ENCODE assay signal across 13 cellular contexts in the genomic region with DNA sequence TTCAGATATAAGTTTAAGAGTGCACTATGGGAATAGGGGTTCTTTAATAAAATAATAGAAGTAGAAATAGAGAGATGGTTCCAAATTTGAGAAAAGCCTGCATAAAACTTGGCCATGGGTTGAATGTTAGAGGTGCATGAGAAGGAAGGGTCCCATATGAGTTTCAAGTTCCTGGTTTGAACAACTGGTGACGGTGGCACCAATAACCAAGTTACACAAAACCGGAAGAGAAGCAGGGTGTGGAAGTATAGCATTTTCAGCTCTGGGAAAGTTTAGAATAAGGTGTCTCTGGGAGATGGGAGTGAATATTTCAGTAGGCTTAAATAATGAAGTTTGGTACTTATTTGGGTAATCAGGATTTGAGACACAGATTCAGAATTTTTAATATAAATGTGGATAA. TPM values are rescaled to one million over a fixed set of nuclear protein-coding genes. Genes with fewer than 3 reads are reported as not detected.
DNase-seq lines count a peak whose midpoint lies in the region; ATAC-seq and TF ChIP-seq lines count a peak whose summit lies in the region.
"Had no signal": no experiment of that assay in that cellular context is flagged by ENCODE, and none has a peak within 500 bp of the region (broad histone marks: within the 10 kb centered on the region; RNA-seq: fewer than 3 reads in every experiment).

No MANE protein-coding gene starts in this region.

- H3K27me3 ChIP-seq in upper lobe of left lung = no peaks in the 10 kb centered on the region
- H3K27me3 ChIP-seq: esophagus muscularis mucosa had no signal

- no peak for DNase-seq in activated naive CD4-positive, alpha-beta T cell treated with anti-CD3 and anti-CD28 coated beads, Interleukin-2, amount 10 ng/mL, durations not matched to agents 7 days and 5 days
- DNase-seq in activated naive CD4-positive, alpha-beta T cell treated with anti-CD3 and anti-CD28 coated beads, Interleukin-2, amount 50 U/mL, for 72 hours (ENCODE audit: low spot score in 2 of 2) = no peak
- DNase-seq in NOMO-1 treated with DMSO at 0.1 percent for 48 hours (lab: John Stamatoyannopoulos, UW; ENCODE audit: unreplicated experiment) (peak; percentile 68), left colon (no peak), upper lobe of left lung (no peak), coronary artery (ENCODE audit: low spot score) (no peak)
- DNase-seq: hypothalamus; stimulated activated CD4-positive, alpha-beta T cell treated with anti-CD3 and anti-CD28 coated beads, Interleukin-1b, Interleukin-23, amount 100 ng/mL, for 48 hours had no signal

- H3K4me1 Mint-ChIP-seq in activated naive CD4-positive, alpha-beta T cell treated with anti-CD3 and anti-CD28 coated beads, Interleukin-2, amount 10 ng/mL, durations not matched to agents 7 days and 5 days = peaks cover 60% of the 10 kb centered on the region

- H3K27ac Mint-ChIP-seq in activated naive CD4-positive, alpha-beta T cell treated with anti-CD3 and anti-CD28 coated beads, Interleukin-2, amount 10 ng/mL, durations not matched to agents 7 days and 5 days = peak overlapping the region; percentile 1
- H3K27ac Mint-ChIP-seq in activated naive CD4-positive, alpha-beta T cell treated with anti-CD3 and anti-CD28 coated beads, Interleukin-2, amount 50 U/mL, for 72 hours = peak overlapping the region in 1 of 2 donors; percentile 10

- H3K4me3 Mint-ChIP-seq in activated naive CD4-positive, alpha-beta T cell treated with anti-CD3 and anti-CD28 coated beads, Interleukin-2, amount 10 ng/mL, durations not matched to agents 7 days and 5 days = peak overlapping the region; percentile 60

- TF ChIP-seq POLR2A in upper lobe of left lung (IDR thresholded peaks at IDR 0.05) = no peak

- TF ChIP-seq CTCF in upper lobe of left lung (IDR thresholded peaks at IDR 0.05) (no peak), coronary artery (IDR thresholded peaks at IDR 0.05) (no peak)

- no peaks in the 10 kb centered on the region for H3K9me3 ChIP-seq in upper lobe of left lung
- H3K9me3 ChIP-seq: esophagus muscularis mucosa had no signal

- H3K27me3 Mint-ChIP-seq in activated naive CD4-positive, alpha-beta T cell treated with anti-CD3 and anti-CD28 coated beads, Interleukin-2, amount 10 ng/mL, durations not matched to agents 7 days and 5 days = no peaks in the 10 kb centered on the region

- no peak for ATAC-seq in activated naive CD4-positive, alpha-beta T cell treated with anti-CD3 and anti-CD28 coated beads, Interleukin-2, amount 50 U/mL, for 72 hours
- ATAC-seq in left colon = peak; percentile 34
- ATAC-seq in upper lobe of left lung (ENCODE audit: low FRiP score in 2 of 2) = no peak
- no peak for ATAC-seq in SK-N-SH treated with all-trans-retinoic acid at 6 μM for 48 hours
- no peak for ATAC-seq in GM18907 (IDR thresholded peaks at IDR 0.05; ENCODE audit: unreplicated experiment)

- H3K27ac ChIP-seq in upper lobe of left lung (peak overlapping the region in 3 of 4 donors; percentile 82 to 89 (median 83)), coronary artery (no peak overlapping the region)
- H3K27ac ChIP-seq: esophagus muscularis mucosa had no signal

- peaks cover under 1% of the 10 kb centered on the region for H3K9me3 Mint-ChIP-seq in activated naive CD4-positive, alpha-beta T cell treated with anti-CD3 and anti-CD28 coated beads, Interleukin-2, amount 10 ng/mL, durations not matched to agents 7 days and 5 days
- H3K9me3 Mint-ChIP-seq in activated naive CD4-positive, alpha-beta T cell treated with anti-CD3 and anti-CD28 coated beads, Interleukin-2, amount 50 U/mL, for 72 hours = peaks cover 0 to 6% of the 10 kb centered on the region in 2 donors

- H3K4me1 ChIP-seq in upper lobe of left lung = peaks cover 18 to 33% (median 28%) of the 10 kb centered on the region in 4 donors

- peaks cover 65% of the 10 kb centered on the region for H3K36me3 Mint-ChIP-seq in activated naive CD4-positive, alpha-beta T cell treated with anti-CD3 and anti-CD28 coated beads, Interleukin-2, amount 10 ng/mL, durations not matched to agents 7 days and 5 days
- H3K36me3 Mint-ChIP-seq in activated naive CD4-positive, alpha-beta T cell treated with anti-CD3 and anti-CD28 coated beads, Interleukin-2, amount 50 U/mL, for 72 hours = peaks cover 15 to 21% of the 10 kb centered on the region in 2 donors

- H3K36me3 ChIP-seq in upper lobe of left lung = peaks cover 5 to 35% (median 15%) of the 10 kb centered on the region in 4 donors

- WGBS in upper lobe of left lung, 2 donors = 64 to 66% methylated on average over 2 of the region's 2 CpGs

- intact Hi-C loops in left colon (cut with DNase I, micrococcal nuclease) = no loop called here

- CTCF ChIA-PET in activated naive CD4-positive, alpha-beta T cell treated with anti-CD3 and anti-CD28 coated beads, Interleukin-2, amount 10 ng/mL, durations not matched to agents 7 days and 5 days (lab: Charles Lee) = no interaction called here

- no peak for TF ChIP-seq EP300 in upper lobe of left lung (IDR thresholded peaks at IDR 0.05)

- H3K4me3 ChIP-seq in upper lobe of left lung = peak overlapping the region in 2 of 4 donors; percentile 54 to 58
- H3K4me3 ChIP-seq in coronary artery = no peak overlapping the region
- H3K4me3 ChIP-seq: lung had no signal

TF ChIP-seq in SK-N-SH treated with all-trans-retinoic acid at 6 μM for 48 hours, 23 proteins besides CTCF, POLR2A, EP300 and RAD21 (continues in another document):
- TF ChIP-seq, protein P1, sequence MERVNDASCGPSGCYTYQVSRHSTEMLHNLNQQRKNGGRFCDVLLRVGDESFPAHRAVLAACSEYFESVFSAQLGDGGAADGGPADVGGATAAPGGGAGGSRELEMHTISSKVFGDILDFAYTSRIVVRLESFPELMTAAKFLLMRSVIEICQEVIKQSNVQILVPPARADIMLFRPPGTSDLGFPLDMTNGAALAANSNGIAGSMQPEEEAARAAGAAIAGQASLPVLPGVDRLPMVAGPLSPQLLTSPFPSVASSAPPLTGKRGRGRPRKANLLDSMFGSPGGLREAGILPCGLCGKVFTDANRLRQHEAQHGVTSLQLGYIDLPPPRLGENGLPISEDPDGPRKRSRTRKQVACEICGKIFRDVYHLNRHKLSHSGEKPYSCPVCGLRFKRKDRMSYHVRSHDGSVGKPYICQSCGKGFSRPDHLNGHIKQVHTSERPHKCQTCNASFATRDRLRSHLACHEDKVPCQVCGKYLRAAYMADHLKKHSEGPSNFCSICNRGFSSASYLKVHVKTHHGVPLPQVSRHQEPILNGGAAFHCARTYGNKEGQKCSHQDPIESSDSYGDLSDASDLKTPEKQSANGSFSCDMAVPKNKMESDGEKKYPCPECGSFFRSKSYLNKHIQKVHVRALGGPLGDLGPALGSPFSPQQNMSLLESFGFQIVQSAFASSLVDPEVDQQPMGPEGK (CRISPR knock-in tag; IDR thresholded peaks at IDR 0.05; ENCODE audit: borderline replicate concordance) = no peak
- no peak for TF ChIP-seq ZNF70 (CRISPR knock-in tag; IDR thresholded peaks at IDR 0.05)
- TF ChIP-seq, protein P2, sequence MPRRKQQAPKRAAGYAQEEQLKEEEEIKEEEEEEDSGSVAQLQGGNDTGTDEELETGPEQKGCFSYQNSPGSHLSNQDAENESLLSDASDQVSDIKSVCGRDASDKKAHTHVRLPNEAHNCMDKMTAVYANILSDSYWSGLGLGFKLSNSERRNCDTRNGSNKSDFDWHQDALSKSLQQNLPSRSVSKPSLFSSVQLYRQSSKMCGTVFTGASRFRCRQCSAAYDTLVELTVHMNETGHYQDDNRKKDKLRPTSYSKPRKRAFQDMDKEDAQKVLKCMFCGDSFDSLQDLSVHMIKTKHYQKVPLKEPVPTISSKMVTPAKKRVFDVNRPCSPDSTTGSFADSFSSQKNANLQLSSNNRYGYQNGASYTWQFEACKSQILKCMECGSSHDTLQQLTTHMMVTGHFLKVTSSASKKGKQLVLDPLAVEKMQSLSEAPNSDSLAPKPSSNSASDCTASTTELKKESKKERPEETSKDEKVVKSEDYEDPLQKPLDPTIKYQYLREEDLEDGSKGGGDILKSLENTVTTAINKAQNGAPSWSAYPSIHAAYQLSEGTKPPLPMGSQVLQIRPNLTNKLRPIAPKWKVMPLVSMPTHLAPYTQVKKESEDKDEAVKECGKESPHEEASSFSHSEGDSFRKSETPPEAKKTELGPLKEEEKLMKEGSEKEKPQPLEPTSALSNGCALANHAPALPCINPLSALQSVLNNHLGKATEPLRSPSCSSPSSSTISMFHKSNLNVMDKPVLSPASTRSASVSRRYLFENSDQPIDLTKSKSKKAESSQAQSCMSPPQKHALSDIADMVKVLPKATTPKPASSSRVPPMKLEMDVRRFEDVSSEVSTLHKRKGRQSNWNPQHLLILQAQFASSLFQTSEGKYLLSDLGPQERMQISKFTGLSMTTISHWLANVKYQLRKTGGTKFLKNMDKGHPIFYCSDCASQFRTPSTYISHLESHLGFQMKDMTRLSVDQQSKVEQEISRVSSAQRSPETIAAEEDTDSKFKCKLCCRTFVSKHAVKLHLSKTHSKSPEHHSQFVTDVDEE (CRISPR knock-in tag; IDR thresholded peaks at IDR 0.05) = no peak
- TF ChIP-seq ZFP3 (CRISPR knock-in tag; IDR thresholded peaks at IDR 0.05) = no peak
- no peak for TF ChIP-seq CSDC2 (CRISPR knock-in tag; IDR thresholded peaks at IDR 0.05)
- TF ChIP-seq OSR1 (CRISPR knock-in tag; IDR thresholded peaks at IDR 0.05) = no peak
- no peak for TF ChIP-seq PPARA (CRISPR knock-in tag; IDR thresholded peaks at IDR 0.05; ENCODE audit: borderline replicate concordance)
- TF ChIP-seq ZC3H10 (CRISPR knock-in tag; IDR thresholded peaks at IDR 0.05) = no peak
- no peak for TF ChIP-seq RARB (CRISPR knock-in tag; IDR thresholded peaks at IDR 0.05)

RNA-seq across cellular contexts. Expression of a gene that starts 2.4 kb away (rescaled TPM):
- total RNA-seq in activated naive CD4-positive, alpha-beta T cell treated with anti-CD3 and anti-CD28 coated beads, Interleukin-2, amount 50 U/mL, for 72 hours = 10 to 100 TPM; 23.6 to 46.5 TPM
- total RNA-seq in left colon (100 to 1,000 TPM in 1 of 2 donors, 10 to 100 TPM in 1; 41.8 to 135 TPM), upper lobe of left lung (100 to 1,000 TPM in 1 of 6 donors, 10 to 100 TPM in 5; 25.1 to 122 (median 41.7) TPM)
- total RNA-seq: chondrocyte had no signal

RNA-seq across cellular contexts. Expression of a gene that starts 9.5 kb away (rescaled TPM):
- not detected for total RNA-seq in activated naive CD4-positive, alpha-beta T cell treated with anti-CD3 and anti-CD28 coated beads, Interleukin-2, amount 50 U/mL, for 72 hours
- total RNA-seq in left colon (100 to 1,000 TPM in 1 of 2 donors, 10 to 100 TPM in 1; 31.1 to 107 TPM), upper lobe of left lung (1 to 10 TPM in 4 of 6 donors, not detected in 2; 1.0 to 4.1 (median 3.2) TPM)
- total RNA-seq: chondrocyte had no signal

RNA-seq across cellular contexts. Expression of a gene that starts 12.6 kb away (rescaled TPM):
- 10 to 100 TPM in 1 of 2 donors, 1 to 10 TPM in 1; 9.7 to 11.1 TPM for total RNA-seq in activated naive CD4-positive, alpha-beta T cell treated with anti-CD3 and anti-CD28 coated beads, Interleukin-2, amount 50 U/mL, for 72 hours
- total RNA-seq in left colon (10 to 100 TPM; 34.3 to 47.1 TPM), upper lobe of left lung (10 to 100 TPM in 5 of 6 donors, 1 to 10 TPM in 1; 5.2 to 79.3 (median 17.3) TPM)
- total RNA-seq: chondrocyte had no signal

Comparison
In these comparisons a context has a peak if more than half of its experiments do, and no peak if none do; other contexts are left out.
1. H3K27ac ChIP-seq: peak in upper lobe of left lung (3 of 4); none in coronary artery (0 of 2).
2. RNA of a gene that starts 9.5 kb away (total RNA-seq): 31.1 to 107 TPM in left colon; 1.0 to 4.1 TPM in upper lobe of left lung and not detected in activated naive CD4-positive, alpha-beta T cell treated with anti-CD3 and anti-CD28 coated beads, Interleukin-2, amount 50 U/mL, for 72 hours; every median in the first group is over 4 times any median in the second.